ENCODE assay signal across 9 cellular contexts in the genomic region with DNA sequence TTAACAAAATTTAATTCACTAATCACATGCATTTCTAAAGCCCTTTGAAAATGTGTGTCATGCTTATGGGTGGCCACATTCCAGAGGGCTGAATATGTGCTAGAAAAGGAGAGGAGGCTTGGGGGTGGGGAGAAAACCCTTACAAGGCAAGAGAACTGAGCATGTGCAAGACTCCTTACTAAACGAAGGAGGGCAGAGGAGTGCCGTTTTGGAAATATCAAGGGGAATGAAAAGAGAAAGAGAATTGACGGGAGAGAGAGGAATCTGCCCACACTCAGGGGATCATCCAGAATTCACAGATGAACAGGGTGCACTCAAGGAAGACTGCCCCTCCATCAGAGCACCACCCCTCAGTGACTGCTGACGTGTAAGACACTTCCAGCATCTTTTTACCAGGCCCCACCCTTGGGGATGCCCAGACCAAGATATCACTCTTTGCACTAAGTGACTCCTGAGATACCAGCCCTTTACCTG. TPM values are rescaled to one million over a fixed set of nuclear protein-coding genes. Genes with fewer than 3 reads are reported as not detected.
DNase-seq lines count a peak whose midpoint lies in the region; ATAC-seq, FAIRE-seq and TF ChIP-seq lines count a peak whose summit lies in the region.
"Had no signal": no experiment of that assay in that cellular context is flagged by ENCODE, and none has a peak within 500 bp of the region (broad histone marks: within the 10 kb centered on the region; RNA-seq: fewer than 3 reads in every experiment).

No MANE protein-coding gene starts in this region.

- H3K9me3 ChIP-seq in breast epithelium (no peaks in the 10 kb centered on the region), kidney (ENCODE audit: control insufficient read depth in 1 of 2, low read length in 2 of 2) (no peaks in the 10 kb centered on the region), tibial artery (no peaks in the 10 kb centered on the region), OCI-LY7 (ENCODE audit: low read length) (no peaks in the 10 kb centered on the region)

- peak overlapping the region in 1 of 2 donors; percentile 4 for H3K9ac ChIP-seq in kidney (ENCODE audit: low read length in 2 of 2)

- peak; percentile 62 for FAIRE-seq in HTR-8/SVneo (lab: Jason Lieb, UNC)
- no peak for FAIRE-seq in kidney (lab: Jason Lieb, UNC)

- H3K27ac ChIP-seq in breast epithelium (peak overlapping the region; percentile 86 to 88), kidney (ENCODE audit: low read depth in 2 of 2, low read length in 2 of 2) (peak overlapping the region; percentile 5 to 35), tibial artery (peak overlapping the region; percentile 47 to 75), OCI-LY7 (ENCODE audit: low read depth, low read length, poor library complexity, severe bottlenecking) (no peak overlapping the region)
- H3K27ac ChIP-seq: HL-60 had no signal

- no TSS peak for BruUV-seq in OCI-LY7 (replicated peaks; lab: Mats Ljungman, UMichigan)

- H4K20me1 ChIP-seq in OCI-LY7 (ENCODE audit: insufficient read depth, low read length), result no peaks in the 10 kb centered on the region

- H3K9me2 ChIP-seq in OCI-LY7 (ENCODE audit: insufficient read depth, low read length), result no peaks in the 10 kb centered on the region

- no peak for TF ChIP-seq POLR2A in breast epithelium (IDR thresholded peaks at IDR 0.05)

- no peaks in the 10 kb centered on the region for H3K79me2 ChIP-seq in OCI-LY7 (ENCODE audit: insufficient read depth, low read depth, low read length)

- no peak for TF ChIP-seq CTCF in breast epithelium (IDR thresholded peaks at IDR 0.05)
- TF ChIP-seq CTCF in kidney (IDR thresholded peaks at IDR 0.05; ENCODE audit: borderline replicate concordance, extremely low read depth, insufficient read depth), result no peak
- peak; percentile 28 to 37 for TF ChIP-seq CTCF in tibial artery (IDR thresholded peaks at IDR 0.05)
- TF ChIP-seq CTCF in OCI-LY7 (conservative IDR thresholded peaks at IDR 0.05; ENCODE audit: low read length), result no peak

- intact Hi-C loops in breast epithelium (cut with DNase I; ENCODE audit: low total_unique reads), result no loop called here
- intact Hi-C loops in kidney (cut with DNase I), result no loop called here
- intact Hi-C loops in tibial artery (cut with DNase I; ENCODE audit: low total_unique reads), result loop anchor here (5.0 kb wide), 2 partner anchors 37 to 398 kb away; a partner anchor contains a TSS
- intact Hi-C loops in OCI-LY7 (cut with micrococcal nuclease; ENCODE audit: unreplicated experiment), result no loop called here

- no peak overlapping the region for H2AFZ ChIP-seq in OCI-LY7 (ENCODE audit: low read length)

- H3K4me3 ChIP-seq in breast epithelium, result peak overlapping the region in 1 of 3 donors; percentile 29
- peak overlapping the region; percentile 37 to 64 for H3K4me3 ChIP-seq in kidney (ENCODE audit: low read length in 2 of 2)
- peak overlapping the region; percentile 28 to 34 for H3K4me3 ChIP-seq in tibial artery
- no peak overlapping the region for H3K4me3 ChIP-seq in OCI-LY7 (ENCODE audit: low read depth, low read length, poor library complexity, severe bottlenecking)

- DNase-seq in HTR-8/SVneo (ENCODE audit: insufficient read length, low spot score), result peak; percentile 72
- peak in 1 of 2 donors; percentile 45 for DNase-seq in breast epithelium (ENCODE audit: low spot score in 2 of 2)
- DNase-seq in kidney, result no peak
- peak; percentile 54 to 79 for DNase-seq in tibial artery
- DNase-seq in OCI-LY7 (ENCODE audit: low spot score), result no peak
- no peak for DNase-seq in SK-N-DZ (ENCODE audit: low spot score)
- DNase-seq in NAMALWA (ENCODE audit: low spot score), result no peak

- CTCF ChIA-PET in OCI-LY7 (lab: Charles Lee; ENCODE audit: unreplicated experiment), result no interaction called here

- H3K36me3 ChIP-seq in breast epithelium (no peaks in the 10 kb centered on the region), kidney (ENCODE audit: control insufficient read depth in 1 of 2, insufficient read depth in 2 of 2, low read length in 2 of 2) (no peaks in the 10 kb centered on the region), tibial artery (no peaks in the 10 kb centered on the region), OCI-LY7 (ENCODE audit: insufficient read depth, low read length) (no peaks in the 10 kb centered on the region)

- H3K27me3 ChIP-seq in breast epithelium (no peaks in the 10 kb centered on the region), tibial artery (no peaks in the 10 kb centered on the region)

- POLR2A ChIA-PET in OCI-LY7 (lab: Charles Lee), result no interaction called here

- H3K4me1 ChIP-seq in breast epithelium (no peaks in the 10 kb centered on the region), kidney (ENCODE audit: control insufficient read depth in 1 of 2, insufficient read depth in 1 of 2, low read depth in 1 of 2, low read length in 2 of 2) (no peaks in the 10 kb centered on the region), tibial artery (peaks cover 0 to 35% (median 12%) of the 10 kb centered on the region in 4 donors), OCI-LY7 (ENCODE audit: insufficient read depth, low read length, poor library complexity, severe bottlenecking) (peaks cover 4% of the 10 kb centered on the region)

- no peak for ATAC-seq in GM21367 (IDR thresholded peaks at IDR 0.05; ENCODE audit: unreplicated experiment)

- H3K4me2 ChIP-seq in OCI-LY7 (ENCODE audit: low read length), result no peak overlapping the region

RNA-seq across cellular contexts. Expression of a gene that starts 37.9 kb away (rescaled TPM):
- total RNA-seq in breast epithelium (10 to 100 TPM; 12.1 to 19.8 (median 16.5) TPM), kidney (25.3 TPM), OCI-LY7 (2022) (24.2 and 24.9 TPM in 2 replicates)
- 13.4 TPM for polyA plus RNA-seq in kidney (ENCODE audit: insufficient read depth, low read depth, low replicate concordance)
- total RNA-seq in OCI-LY7 (2014; rRNA removed; shearing (Covaris generic)), result 5.9 and 6.2 TPM in 2 replicates
- polyA plus RNA-seq in SK-N-DZ (2014; cell fraction: cytosol; rRNA removed), result 7.1 and 7.5 TPM in 2 replicates
- polyA plus RNA-seq in SK-N-DZ (2014; cell fraction: nucleus; rRNA removed), result 10.1 and 10.7 TPM in 2 replicates

Comparison
In these comparisons a context has a peak if more than half of its experiments do, and no peak if none do; other contexts are left out.
1. DNase-seq: peak in HTR-8/SVneo (single experiment) and tibial artery (2 of 2); none in kidney (single experiment), OCI-LY7 (single experiment), SK-N-DZ (single experiment) and NAMALWA (single experiment).
2. CTCF ChIP-seq: peak in tibial artery (2 of 2); none in breast epithelium (0 of 3), kidney (single experiment) and OCI-LY7 (single experiment).